ENCODE assay signal across 9 cellular contexts in the genomic region with DNA sequence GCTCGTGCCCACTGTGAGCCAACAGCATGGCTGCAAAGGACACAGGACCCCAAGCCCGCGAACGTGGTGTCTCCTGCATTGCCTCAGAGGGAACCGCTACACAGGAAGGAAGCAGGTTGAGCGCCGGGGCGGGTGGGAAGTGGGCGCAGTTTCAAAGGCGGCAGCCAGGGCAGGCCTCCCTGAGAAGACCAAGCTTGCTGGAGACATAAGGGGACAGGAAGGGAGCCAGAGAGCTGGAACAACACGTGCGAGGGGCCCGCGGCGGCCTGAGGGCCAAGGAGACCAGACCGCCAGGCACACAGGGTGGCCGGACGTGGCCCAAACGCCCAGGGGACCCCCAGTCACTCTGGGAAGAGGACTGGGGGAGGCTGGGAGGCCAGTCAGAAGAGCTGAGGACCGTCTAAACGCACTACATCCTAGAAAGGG. TPM values are rescaled to one million over a fixed set of nuclear protein-coding genes. Genes with fewer than 3 reads are reported as not detected.
DNase-seq lines count a peak whose midpoint lies in the region; ATAC-seq and TF ChIP-seq lines count a peak whose summit lies in the region.
"Had no signal": no experiment of that assay in that cellular context is flagged by ENCODE, and none has a peak within 500 bp of the region (broad histone marks: within the 10 kb centered on the region; RNA-seq: fewer than 3 reads in every experiment).

No MANE protein-coding gene starts in this region.

- peaks cover 7% of the 10 kb centered on the region for H3K36me3 Mint-ChIP-seq in IgD-negative memory B cell
- peaks cover 57% of the 10 kb centered on the region for H3K36me3 Mint-ChIP-seq in activated CD4-positive, alpha-beta memory T cell treated with anti-CD3 and anti-CD28 coated beads, Interleukin-2, amount 10 ng/mL, durations not matched to agents 7 days and 5 days (ENCODE audit: low read depth)
- peaks cover 31% of the 10 kb centered on the region for H3K36me3 Mint-ChIP-seq in WTC11

- CTCF ChIA-PET in activated CD4-positive, alpha-beta memory T cell treated with anti-CD3 and anti-CD28 coated beads, Interleukin-2, amount 10 ng/mL, durations not matched to agents 7 days and 5 days (lab: Charles Lee): interaction anchor here (0.6 to 1.6 kb wide), 11 partner anchors 12 to 137 kb away, joined by 3 to 10 read pairs (median 4); a partner anchor contains a TSS
- CTCF ChIA-PET in WTC11 (lab: Charles Lee): interaction anchor here (0.8 to 1.8 kb wide), 2 partner anchors 44 to 87 kb away, joined by 3 to 5 read pairs; a partner anchor contains a TSS

- peak; percentile 81 for DNase-seq in activated CD4-positive, alpha-beta memory T cell treated with anti-CD3 and anti-CD28 coated beads, Interleukin-2, amount 10 ng/mL, durations not matched to agents 7 days and 5 days
- peak; percentile 72 for DNase-seq in germinal center (ENCODE audit: low spot score)
- peak; percentile 17 for DNase-seq in stimulated activated CD8-positive, alpha-beta memory T cell treated with anti-CD3 and anti-CD28 coated beads, Interleukin-7, amount 100 ng/mL, for 24 hours (ENCODE audit: low read depth)
- no peak for DNase-seq in occipital lobe (lab: John Stamatoyannopoulos, UW)
- DNase-seq in WTC11 (ENCODE audit: low spot score): no peak

- ATAC-seq in WTC11 (no peak), GM19023 (IDR thresholded peaks at IDR 0.05; ENCODE audit: unreplicated experiment) (no peak), HG02759 (IDR thresholded peaks at IDR 0.05; ENCODE audit: unreplicated experiment) (no peak)
- ATAC-seq: Panc1 had no signal

- POLR2A ChIA-PET in activated CD4-positive, alpha-beta memory T cell treated with anti-CD3 and anti-CD28 coated beads, Interleukin-2, amount 10 ng/mL, durations not matched to agents 7 days and 5 days (lab: Charles Lee): interaction anchor here (0.7 to 1.8 kb wide), 12 partner anchors 9 to 131 kb away, joined by 3 to 25 read pairs (median 4); a partner anchor contains a TSS
- POLR2A ChIA-PET in WTC11 (lab: Charles Lee): no interaction called here

- H3K4me3 Mint-ChIP-seq in IgD-negative memory B cell (peak overlapping the region; percentile 52 to 85 (median 74)), WTC11 (no peak overlapping the region)
- peak overlapping the region; percentile 46 for H3K4me3 Mint-ChIP-seq in activated CD4-positive, alpha-beta memory T cell treated with anti-CD3 and anti-CD28 coated beads, Interleukin-2, amount 10 ng/mL, durations not matched to agents 7 days and 5 days

- TF ChIP-seq CTCF in WTC11 (IDR thresholded peaks at IDR 0.05): no peak

- peaks cover 24 to 44% (median 38%) of the 10 kb centered on the region in 3 donors for H3K4me1 Mint-ChIP-seq in IgD-negative memory B cell
- H3K4me1 Mint-ChIP-seq in activated CD4-positive, alpha-beta memory T cell treated with anti-CD3 and anti-CD28 coated beads, Interleukin-2, amount 10 ng/mL, durations not matched to agents 7 days and 5 days: peaks cover 39% of the 10 kb centered on the region
- H3K4me1 Mint-ChIP-seq in WTC11: no peaks in the 10 kb centered on the region

- H3K27me3 Mint-ChIP-seq in IgD-negative memory B cell: no peaks in the 10 kb centered on the region
- no peaks in the 10 kb centered on the region for H3K27me3 Mint-ChIP-seq in activated CD4-positive, alpha-beta memory T cell treated with anti-CD3 and anti-CD28 coated beads, Interleukin-2, amount 10 ng/mL, durations not matched to agents 7 days and 5 days
- H3K27me3 Mint-ChIP-seq in WTC11 (ENCODE audit: low read depth): no peaks in the 10 kb centered on the region

- peak overlapping the region; percentile 53 to 60 (median 53) for H3K27ac Mint-ChIP-seq in IgD-negative memory B cell
- peak overlapping the region; percentile 77 for H3K27ac Mint-ChIP-seq in activated CD4-positive, alpha-beta memory T cell treated with anti-CD3 and anti-CD28 coated beads, Interleukin-2, amount 10 ng/mL, durations not matched to agents 7 days and 5 days
- no peak overlapping the region for H3K27ac Mint-ChIP-seq in WTC11

- H3K9me3 Mint-ChIP-seq in IgD-negative memory B cell (no peaks in the 10 kb centered on the region), WTC11 (no peaks in the 10 kb centered on the region)
- no peaks in the 10 kb centered on the region for H3K9me3 Mint-ChIP-seq in activated CD4-positive, alpha-beta memory T cell treated with anti-CD3 and anti-CD28 coated beads, Interleukin-2, amount 10 ng/mL, durations not matched to agents 7 days and 5 days

TF ChIP-seq in WTC11, 78 proteins besides CTCF, POLR2A, EP300 and RAD21 (continues in another document):
- TF ChIP-seq ZBTB21 (CRISPR knock-in tag; IDR thresholded peaks at IDR 0.05; ENCODE audit: borderline replicate concordance) (no peak), ZNF219 (CRISPR knock-in tag; IDR thresholded peaks at IDR 0.05; ENCODE audit: borderline replicate concordance) (no peak)
- TF ChIP-seq, protein P1, sequence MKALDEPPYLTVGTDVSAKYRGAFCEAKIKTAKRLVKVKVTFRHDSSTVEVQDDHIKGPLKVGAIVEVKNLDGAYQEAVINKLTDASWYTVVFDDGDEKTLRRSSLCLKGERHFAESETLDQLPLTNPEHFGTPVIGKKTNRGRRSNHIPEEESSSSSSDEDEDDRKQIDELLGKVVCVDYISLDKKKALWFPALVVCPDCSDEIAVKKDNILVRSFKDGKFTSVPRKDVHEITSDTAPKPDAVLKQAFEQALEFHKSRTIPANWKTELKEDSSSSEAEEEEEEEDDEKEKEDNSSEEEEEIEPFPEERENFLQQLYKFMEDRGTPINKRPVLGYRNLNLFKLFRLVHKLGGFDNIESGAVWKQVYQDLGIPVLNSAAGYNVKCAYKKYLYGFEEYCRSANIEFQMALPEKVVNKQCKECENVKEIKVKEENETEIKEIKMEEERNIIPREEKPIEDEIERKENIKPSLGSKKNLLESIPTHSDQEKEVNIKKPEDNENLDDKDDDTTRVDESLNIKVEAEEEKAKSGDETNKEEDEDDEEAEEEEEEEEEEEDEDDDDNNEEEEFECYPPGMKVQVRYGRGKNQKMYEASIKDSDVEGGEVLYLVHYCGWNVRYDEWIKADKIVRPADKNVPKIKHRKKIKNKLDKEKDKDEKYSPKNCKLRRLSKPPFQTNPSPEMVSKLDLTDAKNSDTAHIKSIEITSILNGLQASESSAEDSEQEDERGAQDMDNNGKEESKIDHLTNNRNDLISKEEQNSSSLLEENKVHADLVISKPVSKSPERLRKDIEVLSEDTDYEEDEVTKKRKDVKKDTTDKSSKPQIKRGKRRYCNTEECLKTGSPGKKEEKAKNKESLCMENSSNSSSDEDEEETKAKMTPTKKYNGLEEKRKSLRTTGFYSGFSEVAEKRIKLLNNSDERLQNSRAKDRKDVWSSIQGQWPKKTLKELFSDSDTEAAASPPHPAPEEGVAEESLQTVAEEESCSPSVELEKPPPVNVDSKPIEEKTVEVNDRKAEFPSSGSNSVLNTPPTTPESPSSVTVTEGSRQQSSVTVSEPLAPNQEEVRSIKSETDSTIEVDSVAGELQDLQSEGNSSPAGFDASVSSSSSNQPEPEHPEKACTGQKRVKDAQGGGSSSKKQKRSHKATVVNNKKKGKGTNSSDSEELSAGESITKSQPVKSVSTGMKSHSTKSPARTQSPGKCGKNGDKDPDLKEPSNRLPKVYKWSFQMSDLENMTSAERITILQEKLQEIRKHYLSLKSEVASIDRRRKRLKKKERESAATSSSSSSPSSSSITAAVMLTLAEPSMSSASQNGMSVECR (CRISPR knock-in tag; IDR thresholded peaks at IDR 0.05; ENCODE audit: borderline replicate concordance): no peak
- TF ChIP-seq, protein P2, sequence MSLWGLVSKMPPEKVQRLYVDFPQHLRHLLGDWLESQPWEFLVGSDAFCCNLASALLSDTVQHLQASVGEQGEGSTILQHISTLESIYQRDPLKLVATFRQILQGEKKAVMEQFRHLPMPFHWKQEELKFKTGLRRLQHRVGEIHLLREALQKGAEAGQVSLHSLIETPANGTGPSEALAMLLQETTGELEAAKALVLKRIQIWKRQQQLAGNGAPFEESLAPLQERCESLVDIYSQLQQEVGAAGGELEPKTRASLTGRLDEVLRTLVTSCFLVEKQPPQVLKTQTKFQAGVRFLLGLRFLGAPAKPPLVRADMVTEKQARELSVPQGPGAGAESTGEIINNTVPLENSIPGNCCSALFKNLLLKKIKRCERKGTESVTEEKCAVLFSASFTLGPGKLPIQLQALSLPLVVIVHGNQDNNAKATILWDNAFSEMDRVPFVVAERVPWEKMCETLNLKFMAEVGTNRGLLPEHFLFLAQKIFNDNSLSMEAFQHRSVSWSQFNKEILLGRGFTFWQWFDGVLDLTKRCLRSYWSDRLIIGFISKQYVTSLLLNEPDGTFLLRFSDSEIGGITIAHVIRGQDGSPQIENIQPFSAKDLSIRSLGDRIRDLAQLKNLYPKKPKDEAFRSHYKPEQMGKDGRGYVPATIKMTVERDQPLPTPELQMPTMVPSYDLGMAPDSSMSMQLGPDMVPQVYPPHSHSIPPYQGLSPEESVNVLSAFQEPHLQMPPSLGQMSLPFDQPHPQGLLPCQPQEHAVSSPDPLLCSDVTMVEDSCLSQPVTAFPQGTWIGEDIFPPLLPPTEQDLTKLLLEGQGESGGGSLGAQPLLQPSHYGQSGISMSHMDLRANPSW (CRISPR knock-in tag; conservative IDR thresholded peaks at IDR 0.05; ENCODE audit: low read depth): no peak
- TF ChIP-seq, protein P3, sequence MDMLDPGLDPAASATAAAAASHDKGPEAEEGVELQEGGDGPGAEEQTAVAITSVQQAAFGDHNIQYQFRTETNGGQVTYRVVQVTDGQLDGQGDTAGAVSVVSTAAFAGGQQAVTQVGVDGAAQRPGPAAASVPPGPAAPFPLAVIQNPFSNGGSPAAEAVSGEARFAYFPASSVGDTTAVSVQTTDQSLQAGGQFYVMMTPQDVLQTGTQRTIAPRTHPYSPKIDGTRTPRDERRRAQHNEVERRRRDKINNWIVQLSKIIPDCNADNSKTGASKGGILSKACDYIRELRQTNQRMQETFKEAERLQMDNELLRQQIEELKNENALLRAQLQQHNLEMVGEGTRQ (CRISPR knock-in tag; IDR thresholded peaks at IDR 0.05): no peak

RNA-seq across cellular contexts. Expression of a gene that starts 32.0 kb away (rescaled TPM):
- 36.5 TPM for polyA plus RNA-seq in IgD-negative memory B cell
- 100 to 1,000 TPM; 209 to 221 TPM for total RNA-seq in activated CD4-positive, alpha-beta memory T cell treated with anti-CD3 and anti-CD28 coated beads, Interleukin-2, amount 10 ng/mL, durations not matched to agents 7 days and 5 days
- total RNA-seq in occipital lobe (237 TPM), WTC11 (2021) (143 to 167 TPM (median 159 TPM) in 3 replicates)

RNA-seq across cellular contexts. Expression of a gene that starts 44.5 kb away (rescaled TPM):
- polyA plus RNA-seq in IgD-negative memory B cell: 8.6 TPM
- total RNA-seq in activated CD4-positive, alpha-beta memory T cell treated with anti-CD3 and anti-CD28 coated beads, Interleukin-2, amount 10 ng/mL, durations not matched to agents 7 days and 5 days: 10 to 100 TPM; 22.8 to 24.6 TPM
- total RNA-seq in occipital lobe (3.3 TPM), WTC11 (2021) (4.9 to 6.6 TPM (median 5.3 TPM) in 3 replicates)

Comparison
In these comparisons a context has a peak if more than half of its experiments do, and no peak if none do; other contexts are left out.
1. DNase-seq: peak in activated CD4-positive, alpha-beta memory T cell treated with anti-CD3 and anti-CD28 coated beads, Interleukin-2, amount 10 ng/mL, durations not matched to agents 7 days and 5 days (single experiment), germinal center (single experiment) and stimulated activated CD8-positive, alpha-beta memory T cell treated with anti-CD3 and anti-CD28 coated beads, Interleukin-7, amount 100 ng/mL, for 24 hours (single experiment); none in occipital lobe (single experiment) and WTC11 (single experiment).